ENCODE assay signal across 9 cellular contexts in genomic region chr4:74109116-74109791, GRCh38. TPM values are rescaled to one million over a fixed set of nuclear protein-coding genes. Genes with fewer than 3 reads are reported as not detected.
A peak's percentile ranks its signal among the peaks of the same experiment; 100 is the strongest.
DNase-seq lines count a peak whose midpoint lies in the region; ATAC-seq and TF ChIP-seq lines count a peak whose summit lies in the region.
"Had no signal": no experiment of that assay in that cellular context is flagged by ENCODE, and none has a peak within 500 bp of the region (broad histone marks: within the 10 kb centered on the region; RNA-seq: fewer than 3 reads in every experiment).

No MANE protein-coding gene starts in this region.

- no peak for TF ChIP-seq POLR2A in breast epithelium (IDR thresholded peaks at IDR 0.05)

- no peak overlapping the region for H3K4me3 ChIP-seq in breast epithelium
- no peak overlapping the region for H3K4me3 ChIP-seq in tibial artery

- peak overlapping the region; percentile 82 to 91 for H3K27ac ChIP-seq in breast epithelium
- H3K27ac ChIP-seq in tibial artery = peak overlapping the region; percentile 75 to 77
- H3K27ac ChIP-seq: parathyroid adenoma had no signal

- H3K9me3 ChIP-seq in breast epithelium = no peaks in the 10 kb centered on the region
- H3K9me3 ChIP-seq in tibial artery = no peaks in the 10 kb centered on the region

- no peaks in the 10 kb centered on the region for H3K36me3 ChIP-seq in breast epithelium
- H3K36me3 ChIP-seq in tibial artery = no peaks in the 10 kb centered on the region

- DNase-seq in LoVo (ENCODE audit: low spot score) (peak; percentile 92), breast epithelium (ENCODE audit: low spot score in 2 of 2) (peak in 1 of 2 donors; percentile 75), kidney tubule cell (ENCODE audit: low spot score) (peak; percentile 97), tibial artery (peak in 1 of 2 donors; percentile 55), NCI-H2107 treated with DMSO at 0.1 percent for 48 hours (lab: John Stamatoyannopoulos, UW; ENCODE audit: unreplicated experiment) (no peak)

- H3K4me1 ChIP-seq in breast epithelium (peaks cover 0 to 4% of the 10 kb centered on the region in 2 donors), tibial artery (peaks cover 0 to 76% (median 36%) of the 10 kb centered on the region in 4 donors)
- H3K4me1 ChIP-seq: parathyroid adenoma had no signal

- intact Hi-C loops in breast epithelium (cut with DNase I; ENCODE audit: low total_unique reads) = no loop called here
- intact Hi-C loops in tibial artery (cut with DNase I; ENCODE audit: low total_unique reads) = no loop called here

- TF ChIP-seq CTCF in breast epithelium (IDR thresholded peaks at IDR 0.05) (no peak), tibial artery (IDR thresholded peaks at IDR 0.05) (no peak)

- ATAC-seq in HG02885 (IDR thresholded peaks at IDR 0.05; ENCODE audit: poor library complexity, unreplicated experiment) (no peak), HG03354 (IDR thresholded peaks at IDR 0.05; ENCODE audit: poor library complexity, severe bottlenecking, unreplicated experiment) (no peak), GM19452 (IDR thresholded peaks at IDR 0.05; ENCODE audit: unreplicated experiment) (no peak)

- H3K27me3 ChIP-seq in breast epithelium = no peaks in the 10 kb centered on the region
- no peaks in the 10 kb centered on the region for H3K27me3 ChIP-seq in tibial artery

RNA-seq across cellular contexts. Expression of gene CXCL2, which starts 10.3 kb away (rescaled TPM):
- 10 to 100 TPM; 12.2 to 51.8 (median 16.1) TPM for total RNA-seq in breast epithelium

RNA-seq across cellular contexts. Expression of gene MTHFD2L, which starts 48.7 kb away (rescaled TPM):
- total RNA-seq in breast epithelium = 10 to 100 TPM; 20.5 to 48.1 (median 29.2) TPM
